26 cellular contexts compared by ENCODE assay signal in genomic region chr15:40721716-40722115, GRCh38. TPM values are rescaled to one million over a fixed set of nuclear protein-coding genes. Genes with fewer than 3 reads are reported as not detected.
A peak's percentile ranks its signal among the peaks of the same experiment; 100 is the strongest.
DNase-seq lines count a peak whose midpoint lies in the region; ATAC-seq and TF ChIP-seq lines count a peak whose summit lies in the region.
"Had no signal": no experiment of that assay in that cellular context is flagged by ENCODE, and none has a peak within 500 bp of the region (broad histone marks: within the 10 kb centered on the region; RNA-seq: fewer than 3 reads in every experiment).

No MANE protein-coding gene starts in this region.

- no peaks in the 10 kb centered on the region for H3K27me3 Mint-ChIP-seq in activated CD4-positive, alpha-beta T cell treated with anti-CD3 and anti-CD28 coated beads, Interleukin-2, amount 10 ng/mL, durations not matched to agents 24 days and 14 days
- H3K27me3 Mint-ChIP-seq in CD8-positive, alpha-beta memory T cell: no peaks in the 10 kb centered on the region
- H3K27me3 Mint-ChIP-seq: B cell had no signal

- POLR2A ChIA-PET in CD8-positive, alpha-beta memory T cell (lab: Charles Lee): no interaction called here

- peaks cover 37% of the 10 kb centered on the region for H3K36me3 Mint-ChIP-seq in activated CD4-positive, alpha-beta T cell treated with anti-CD3 and anti-CD28 coated beads, Interleukin-2, amount 10 ng/mL, durations not matched to agents 24 days and 14 days (ENCODE audit: low read depth)
- H3K36me3 Mint-ChIP-seq in CD8-positive, alpha-beta memory T cell: no peaks in the 10 kb centered on the region

- H3K4me1 ChIP-seq in CD8-positive, alpha-beta memory T cell (ENCODE audit: insufficient read depth, low read length): no peaks in the 10 kb centered on the region
- no peaks in the 10 kb centered on the region for H3K4me1 ChIP-seq in left ventricle myocardium inferior

- no peaks in the 10 kb centered on the region for H3K36me3 ChIP-seq in CD8-positive, alpha-beta memory T cell (ENCODE audit: insufficient read depth, low read length)
- no peaks in the 10 kb centered on the region for H3K36me3 ChIP-seq in left ventricle myocardium inferior

- intact Hi-C loops in activated CD4-positive, alpha-beta T cell treated with anti-CD3 and anti-CD28 coated beads, Interleukin-2, amount 10 ng/mL, durations not matched to agents 24 days and 14 days (cut with micrococcal nuclease): loop anchor here (2.0 kb wide), 1 partner anchor 27 kb away; the partner anchor contains the start of gene RAD51
- intact Hi-C loops in left ventricle myocardium inferior (cut with micrococcal nuclease): no loop called here

- H3K27ac ChIP-seq in CD8-positive, alpha-beta memory T cell (ENCODE audit: low read depth, low read length): no peak overlapping the region
- no peak overlapping the region for H3K27ac ChIP-seq in left ventricle myocardium inferior (replicated peaks)
- H3K27ac ChIP-seq: 22Rv1, C4-2B, RWPE1 had no signal

- DNase-seq in activated CD4-positive, alpha-beta T cell treated with anti-CD3 and anti-CD28 coated beads, Interleukin-2, amount 10 ng/mL, durations not matched to agents 24 days and 14 days: no peak
- DNase-seq in activated CD4-positive, alpha-beta T cell treated with anti-CD3 and anti-CD28 coated beads, Interleukin-2, amount 50 U/mL, for 1 hour: no peak
- DNase-seq in cardiac fibroblast (ENCODE audit: low read depth in 2 of 2): peak; percentile 22 to 38
- DNase-seq in fibroblast of mammary gland (ENCODE audit: low read depth): peak; percentile 11
- no peak for DNase-seq in CD8-positive, alpha-beta memory T cell
- DNase-seq in left ventricle myocardium inferior: no peak
- DNase-seq: Calu3, DMS79 treated with DMSO at 0.1 percent for 48 hours, GF-D8, KG1, NCI-H1092, NCI-H1417 treated with DMSO at 0.1 percent for 48 hours, NCI-H1694 treated with DMSO at 0.1 percent for 48 hours, NCI-H2081 treated with DMSO at 0.1 percent for 48 hours, NCI-H2171, NCI-H226, NCI-H510A, NCI-H69, SHP77 treated with DMSO at 0.1 percent for 48 hours had no signal

- ATAC-seq in HG02759 (IDR thresholded peaks at IDR 0.05; ENCODE audit: unreplicated experiment) (no peak), HG03442 (IDR thresholded peaks at IDR 0.05; ENCODE audit: unreplicated experiment) (no peak)
- ATAC-seq: HCT116 had no signal

- H3K4me3 Mint-ChIP-seq in activated CD4-positive, alpha-beta T cell treated with anti-CD3 and anti-CD28 coated beads, Interleukin-2, amount 10 ng/mL, durations not matched to agents 24 days and 14 days: no peak overlapping the region
- no peak overlapping the region for H3K4me3 Mint-ChIP-seq in CD8-positive, alpha-beta memory T cell
- H3K4me3 Mint-ChIP-seq: B cell had no signal

- no peak for TF ChIP-seq CTCF in cardiac fibroblast (IDR thresholded peaks at IDR 0.05; ENCODE audit: low read depth, low read length)
- TF ChIP-seq CTCF in fibroblast of mammary gland (conservative IDR thresholded peaks at IDR 0.05; ENCODE audit: control insufficient read depth, insufficient read depth, low read depth, low read length): no peak
- no peak for TF ChIP-seq CTCF in left ventricle myocardium inferior (IDR thresholded peaks at IDR 0.05; ENCODE audit: borderline replicate concordance)

- no peaks in the 10 kb centered on the region for H3K9me3 ChIP-seq in CD8-positive, alpha-beta memory T cell (ENCODE audit: low read length)
- H3K9me3 ChIP-seq in left ventricle myocardium inferior (replicated peaks): no peaks in the 10 kb centered on the region

- H3K4me1 Mint-ChIP-seq in activated CD4-positive, alpha-beta T cell treated with anti-CD3 and anti-CD28 coated beads, Interleukin-2, amount 10 ng/mL, durations not matched to agents 24 days and 14 days: peaks cover 22% of the 10 kb centered on the region
- H3K4me1 Mint-ChIP-seq in CD8-positive, alpha-beta memory T cell: peaks cover 0 to 5% (median 0%) of the 10 kb centered on the region in 3 donors
- H3K4me1 Mint-ChIP-seq: B cell had no signal

- H3K9me3 Mint-ChIP-seq in activated CD4-positive, alpha-beta T cell treated with anti-CD3 and anti-CD28 coated beads, Interleukin-2, amount 10 ng/mL, durations not matched to agents 24 days and 14 days: no peaks in the 10 kb centered on the region
- H3K9me3 Mint-ChIP-seq in CD8-positive, alpha-beta memory T cell: no peaks in the 10 kb centered on the region

- no peaks in the 10 kb centered on the region for H3K27me3 ChIP-seq in CD8-positive, alpha-beta memory T cell (ENCODE audit: insufficient read depth, low read length, poor library complexity, severe bottlenecking)
- no peaks in the 10 kb centered on the region for H3K27me3 ChIP-seq in left ventricle myocardium inferior (ENCODE audit: low read depth)

- CTCF ChIA-PET in CD8-positive, alpha-beta memory T cell (lab: Charles Lee): no interaction called here

- H3K27ac Mint-ChIP-seq in activated CD4-positive, alpha-beta T cell treated with anti-CD3 and anti-CD28 coated beads, Interleukin-2, amount 10 ng/mL, durations not matched to agents 24 days and 14 days: peak overlapping the region; percentile 65
- no peak overlapping the region for H3K27ac Mint-ChIP-seq in CD8-positive, alpha-beta memory T cell
- H3K27ac Mint-ChIP-seq: B cell had no signal

- H3K4me3 ChIP-seq in cardiac fibroblast (replicated peaks in 1 of 2; ENCODE audit: low read depth in 2 of 2, low read length in 2 of 2) (no peak overlapping the region), fibroblast of mammary gland (ENCODE audit: control insufficient read depth, low read depth, low read length) (no peak overlapping the region), left ventricle myocardium inferior (no peak overlapping the region)
- no peak overlapping the region for H3K4me3 ChIP-seq in CD8-positive, alpha-beta memory T cell (ENCODE audit: low read length)

RNA-seq across cellular contexts. Expression of gene RAD51, which starts 26.7 kb away (rescaled TPM):
- 67.5 and 70.3 TPM in 2 replicates for total RNA-seq in activated CD4-positive, alpha-beta T cell treated with anti-CD3 and anti-CD28 coated beads, Interleukin-2, amount 10 ng/mL, durations not matched to agents 24 days and 14 days
- 10 to 100 TPM; 54.3 to 57.6 TPM for total RNA-seq in CD8-positive, alpha-beta memory T cell
- 1.7 TPM for polyA plus RNA-seq in CD8-positive, alpha-beta memory T cell
- 0.88 TPM for total RNA-seq in left ventricle myocardium inferior

RNA-seq across cellular contexts. Expression of gene RMDN3, which starts 33.3 kb away (rescaled TPM):
- total RNA-seq in activated CD4-positive, alpha-beta T cell treated with anti-CD3 and anti-CD28 coated beads, Interleukin-2, amount 10 ng/mL, durations not matched to agents 24 days and 14 days: 36.1 and 38.9 TPM in 2 replicates
- total RNA-seq in CD8-positive, alpha-beta memory T cell: 10 to 100 TPM; 42.4 to 43.3 TPM
- polyA plus RNA-seq in CD8-positive, alpha-beta memory T cell: 35.1 TPM
- 20.3 TPM for total RNA-seq in left ventricle myocardium inferior

RNA-seq across cellular contexts. Expression of gene GCHFR, which starts 42.2 kb away (rescaled TPM):
- 34.7 and 37.2 TPM in 2 replicates for total RNA-seq in activated CD4-positive, alpha-beta T cell treated with anti-CD3 and anti-CD28 coated beads, Interleukin-2, amount 10 ng/mL, durations not matched to agents 24 days and 14 days
- total RNA-seq in CD8-positive, alpha-beta memory T cell: 10 to 100 TPM; 19.5 to 21.5 TPM
- 114 TPM for polyA plus RNA-seq in CD8-positive, alpha-beta memory T cell
- total RNA-seq in left ventricle myocardium inferior: 7.1 TPM

RNA-seq across cellular contexts. Expression of gene C15orf62, which starts 48.1 kb away (rescaled TPM):
- 0.43 and 0.51 TPM in 2 replicates for total RNA-seq in activated CD4-positive, alpha-beta T cell treated with anti-CD3 and anti-CD28 coated beads, Interleukin-2, amount 10 ng/mL, durations not matched to agents 24 days and 14 days
- under 1 TPM; 0.44 to 0.53 TPM for total RNA-seq in CD8-positive, alpha-beta memory T cell
- polyA plus RNA-seq in CD8-positive, alpha-beta memory T cell: 0.79 TPM
- 0.30 TPM for total RNA-seq in left ventricle myocardium inferior

Comparison
In these comparisons a context has a peak if more than half of its experiments do, and no peak if none do; other contexts are left out.
1. DNase-seq: peak in cardiac fibroblast (2 of 2) and fibroblast of mammary gland (single experiment); none in activated CD4-positive, alpha-beta T cell treated with anti-CD3 and anti-CD28 coated beads, Interleukin-2, amount 10 ng/mL, durations not matched to agents 24 days and 14 days (single experiment), activated CD4-positive, alpha-beta T cell treated with anti-CD3 and anti-CD28 coated beads, Interleukin-2, amount 50 U/mL, for 1 hour (single experiment), CD8-positive, alpha-beta memory T cell (0 of 5) and left ventricle myocardium inferior (single experiment).
2. RNA of gene RAD51, which starts 26.7 kb away (total RNA-seq): 67.5 to 70.3 TPM in activated CD4-positive, alpha-beta T cell treated with anti-CD3 and anti-CD28 coated beads, Interleukin-2, amount 10 ng/mL, durations not matched to agents 24 days and 14 days and 54.3 to 57.6 TPM in CD8-positive, alpha-beta memory T cell; 0.88 TPM in left ventricle myocardium inferior (single experiment); every median in the first group is over 10 times any median in the second.